1 cellular context compared by ENCODE assay signal in genomic region chr19:38850231-38850975, GRCh38.
TF ChIP-seq lines count a peak whose summit lies in the region.

No MANE protein-coding gene starts in this region.

TF ChIP-seq in A549, 52 proteins besides CTCF, POLR2A, EP300 and RAD21 (continued from another document):
- TF ChIP-seq ATOH8 (CRISPR knock-in tag; IDR thresholded peaks at IDR 0.05; ENCODE audit: low read depth) (no peak), MYC (IDR thresholded peaks at IDR 0.05; ENCODE audit: borderline replicate concordance, low read length) (peak; percentile 69; the same call in 1 of the 2 replicates), GATA3 (IDR thresholded peaks at IDR 0.05; ENCODE audit: borderline replicate concordance) (no peak; the same call in 1 of the 2 replicates), HOXB5 (CRISPR knock-in tag; IDR thresholded peaks at IDR 0.05) (peak; percentile 81; the same call in 1 of the 2 replicates), TP53 (CRISPR knock-in tag; IDR thresholded peaks at IDR 0.05) (peak; percentile 81; the same call in 1 of the 2 replicates), BCL3 (IDR thresholded peaks at IDR 0.05) (peak; percentile 59; the same call in 1 of the 3 replicates), RFX5 (IDR thresholded peaks at IDR 0.05) (peak; percentile 90)
TF ChIP-seq in A549: peak in this region for 10.
